ENCODE assay signal across 25 cellular contexts in the genomic region with DNA sequence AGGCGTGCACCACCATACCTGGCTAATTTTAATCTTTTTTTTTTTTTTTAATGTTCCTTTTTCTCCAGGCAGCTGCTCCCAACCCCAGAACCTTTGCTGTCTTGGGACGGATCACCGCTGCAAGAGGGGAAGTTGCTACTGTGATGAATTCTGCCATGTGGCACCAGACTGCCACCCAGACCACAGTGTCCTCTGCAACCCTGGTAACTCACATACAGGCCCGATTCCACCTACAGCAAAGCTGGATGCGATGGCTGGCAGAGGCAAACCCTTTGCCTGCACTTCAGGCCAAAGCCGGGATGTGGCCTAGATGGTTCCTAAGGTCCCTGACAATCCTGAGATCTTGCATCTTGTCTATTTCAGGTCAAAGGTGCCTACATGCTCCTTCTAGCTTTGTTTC. TPM values are rescaled to one million over a fixed set of nuclear protein-coding genes. Genes with fewer than 3 reads are reported as not detected.
"Had no signal": no experiment of that assay in that cellular context is flagged by ENCODE, and none has a peak within 500 bp of the region (broad histone marks: within the 10 kb centered on the region; RNA-seq: fewer than 3 reads in every experiment).

No MANE protein-coding gene starts in this region.

- H3K4me3 Mint-ChIP-seq: activated CD4-positive, alpha-beta memory T cell treated with anti-CD3 and anti-CD28 coated beads for 36 hours; activated naive CD4-positive, alpha-beta T cell treated with anti-CD3 and anti-CD28 coated beads, Interleukin-2, amount 10 ng/mL, durations not matched to agents 7 days and 5 days; activated naive CD8-positive, alpha-beta T cell treated with anti-CD3 and anti-CD28 coated beads, Interleukin-2, amount 50 U/mL, for 24 hours; central memory CD8-positive, alpha-beta T cell; dendritic cell treated with granulocyte-macrophage colony-stimulating factor and Interleukin-4, amounts not matched to agents 40 ng/mL and 50 ng/mL, for 4 days; endodermal cell; naive thymus-derived CD8-positive, alpha-beta T cell had no signal

- H3K4me3 ChIP-seq: breast epithelium, heart right ventricle, left lung, lower lobe of right lung, right atrium auricular region, suprapubic skin, tibial artery had no signal

- H3K36me3 Mint-ChIP-seq: activated CD4-positive, alpha-beta memory T cell treated with anti-CD3 and anti-CD28 coated beads for 36 hours had no signal

- DNase-seq: activated CD4-positive, alpha-beta memory T cell treated with anti-CD3 and anti-CD28 coated beads for 36 hours; activated CD4-positive, alpha-beta T cell treated with anti-CD3 and anti-CD28 coated beads for 48 hours; activated naive CD4-positive, alpha-beta T cell treated with anti-CD3 and anti-CD28 coated beads, Interleukin-2, amount 10 ng/mL, durations not matched to agents 7 days and 5 days; activated naive CD8-positive, alpha-beta T cell treated with anti-CD3 and anti-CD28 coated beads, Interleukin-2, amount 50 U/mL, for 24 hours; activated T-cell treated with anti-CD3 and anti-CD28 coated beads, Interleukin-2, amount 50 U/mL, for 48 hours; amygdala; endodermal cell; foreskin melanocyte; heart right ventricle; left lung; lower lobe of right lung; mesenchymal stem cell; naive thymus-derived CD8-positive, alpha-beta T cell; stimulated activated CD4-positive, alpha-beta T cell treated with anti-CD3 and anti-CD28 coated beads, Interleukin-15, amount 100 ng/mL, for 24 hours; stimulated activated CD4-positive, alpha-beta T cell treated with anti-CD3 and anti-CD28 coated beads, Interleukin-2, amount 100 ng/mL, for 24 hours; stimulated activated naive CD4-positive, alpha-beta T cell; tibial artery had no signal

- ATAC-seq: activated CD4-positive, CD25-positive, alpha-beta regulatory T cell treated with anti-CD3 and anti-CD28 coated beads, Interleukin-2, amount 50 U/mL, for 24 hours; activated naive CD8-positive, alpha-beta T cell treated with anti-CD3 and anti-CD28 coated beads, Interleukin-2, amount 50 U/mL, for 24 hours; left lung; naive thymus-derived CD8-positive, alpha-beta T cell had no signal

- H3K27ac Mint-ChIP-seq: activated CD4-positive, alpha-beta memory T cell treated with anti-CD3 and anti-CD28 coated beads for 36 hours; activated naive CD4-positive, alpha-beta T cell treated with anti-CD3 and anti-CD28 coated beads, Interleukin-2, amount 10 ng/mL, durations not matched to agents 7 days and 5 days; activated naive CD8-positive, alpha-beta T cell treated with anti-CD3 and anti-CD28 coated beads, Interleukin-2, amount 50 U/mL, for 24 hours; dendritic cell treated with granulocyte-macrophage colony-stimulating factor and Interleukin-4, amounts not matched to agents 40 ng/mL and 50 ng/mL, for 4 days; endodermal cell; naive thymus-derived CD8-positive, alpha-beta T cell had no signal

- H3K27ac ChIP-seq: breast epithelium, heart right ventricle, left lung, lower lobe of right lung, right atrium auricular region, suprapubic skin, tibial artery, VCaP had no signal

- H3K27me3 Mint-ChIP-seq: activated CD4-positive, alpha-beta memory T cell treated with anti-CD3 and anti-CD28 coated beads for 36 hours; activated naive CD8-positive, alpha-beta T cell treated with anti-CD3 and anti-CD28 coated beads, Interleukin-2, amount 50 U/mL, for 24 hours; central memory CD8-positive, alpha-beta T cell; dendritic cell treated with granulocyte-macrophage colony-stimulating factor and Interleukin-4, amounts not matched to agents 40 ng/mL and 50 ng/mL, for 4 days; naive thymus-derived CD8-positive, alpha-beta T cell had no signal

- H3K36me3 ChIP-seq: breast epithelium had no signal

- H3K9me3 ChIP-seq: breast epithelium, heart right ventricle, left lung, lower lobe of right lung, right atrium auricular region, suprapubic skin, tibial artery had no signal

- H3K9me3 Mint-ChIP-seq: activated CD4-positive, alpha-beta memory T cell treated with anti-CD3 and anti-CD28 coated beads for 36 hours; activated naive CD4-positive, alpha-beta T cell treated with anti-CD3 and anti-CD28 coated beads, Interleukin-2, amount 10 ng/mL, durations not matched to agents 7 days and 5 days; activated naive CD8-positive, alpha-beta T cell treated with anti-CD3 and anti-CD28 coated beads, Interleukin-2, amount 50 U/mL, for 24 hours; central memory CD8-positive, alpha-beta T cell; dendritic cell treated with granulocyte-macrophage colony-stimulating factor and Interleukin-4, amounts not matched to agents 40 ng/mL and 50 ng/mL, for 4 days; naive thymus-derived CD8-positive, alpha-beta T cell had no signal

- H3K27me3 ChIP-seq: breast epithelium, heart right ventricle, left lung, right atrium auricular region, suprapubic skin, tibial artery had no signal

- H3K4me1 Mint-ChIP-seq: activated naive CD4-positive, alpha-beta T cell treated with anti-CD3 and anti-CD28 coated beads, Interleukin-2, amount 10 ng/mL, durations not matched to agents 7 days and 5 days; activated naive CD8-positive, alpha-beta T cell treated with anti-CD3 and anti-CD28 coated beads, Interleukin-2, amount 50 U/mL, for 24 hours had no signal

- H3K4me1 ChIP-seq: breast epithelium, heart right ventricle, left lung, lower lobe of right lung, right atrium auricular region, suprapubic skin, tibial artery had no signal

RNA-seq across cellular contexts. Expression of a gene that starts 12.7 kb away (rescaled TPM):
- total RNA-seq: glomerular endothelial cell had no signal
